1 cellular context compared by ENCODE assay signal in the genomic region with DNA sequence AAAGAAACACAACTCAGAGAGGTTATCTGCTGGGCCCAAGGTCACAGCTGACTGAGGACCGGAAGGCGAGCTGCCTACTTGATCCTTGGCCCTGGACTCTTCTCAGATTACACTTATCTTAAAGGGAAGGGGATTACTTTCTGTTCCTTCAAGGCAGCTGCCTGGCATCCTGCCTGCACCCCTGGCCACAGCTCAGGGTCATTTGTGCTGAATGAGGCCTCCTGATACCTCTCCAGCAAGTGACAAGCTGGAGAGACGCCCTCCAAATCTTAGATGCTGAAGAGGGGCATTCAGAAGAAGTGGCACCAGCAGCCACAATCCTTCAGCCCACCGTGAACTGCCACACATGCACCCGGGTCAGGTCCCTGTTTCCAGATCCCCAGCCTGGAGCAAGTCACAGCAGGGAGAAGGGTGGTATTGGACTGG.
TF ChIP-seq lines count a peak whose summit lies in the region.

No MANE protein-coding gene starts in this region.

TF ChIP-seq in WTC11, 78 proteins besides CTCF, POLR2A, EP300 and RAD21:
- TF ChIP-seq ZNF121 (CRISPR knock-in tag; IDR thresholded peaks at IDR 0.05): peak; percentile 83
- no peak for TF ChIP-seq SMAD3 (CRISPR knock-in tag; IDR thresholded peaks at IDR 0.05; ENCODE audit: borderline replicate concordance)
TF ChIP-seq in WTC11: peak in this region for 1.
